Comparison of ENCODE assay signal across 8 cellular contexts in genomic region chr7:158394936-158395335, GRCh38.
DNase-seq lines count a peak whose midpoint lies in the region; ATAC-seq and TF ChIP-seq lines count a peak whose summit lies in the region.

No MANE protein-coding gene starts in this region.

- H3K27me3 ChIP-seq in CD4-positive, alpha-beta T cell (ENCODE audit: control insufficient read depth, insufficient read depth, low read length): no peaks in the 10 kb centered on the region
- H3K27me3 ChIP-seq in kidney epithelial cell (ENCODE audit: control insufficient read depth, insufficient read depth, low read length): no peaks in the 10 kb centered on the region
- H3K27me3 ChIP-seq in upper lobe of right lung: no peaks in the 10 kb centered on the region

- H3K27ac ChIP-seq in CD4-positive, alpha-beta T cell (ENCODE audit: low read depth, low read length): no peak overlapping the region
- H3K27ac ChIP-seq in upper lobe of right lung: no peak overlapping the region

- no peak for ATAC-seq in CD4-positive, alpha-beta T cell (ENCODE audit: poor library complexity)
- ATAC-seq in upper lobe of right lung (peak; percentile 56), GM18867 (IDR thresholded peaks at IDR 0.05; ENCODE audit: unreplicated experiment) (no peak)

- CTCF ChIA-PET in CD4-positive, alpha-beta T cell (lab: Charles Lee): no interaction called here

- peaks cover 7% of the 10 kb centered on the region for H3K9me3 ChIP-seq in CD4-positive, alpha-beta T cell (ENCODE audit: control insufficient read depth, low read length)
- H3K9me3 ChIP-seq in upper lobe of right lung: no peaks in the 10 kb centered on the region

- no peak overlapping the region for H3K4me3 Mint-ChIP-seq in CD4-positive, alpha-beta T cell

- H3K27me3 Mint-ChIP-seq in CD4-positive, alpha-beta T cell: no peaks in the 10 kb centered on the region

- H3K36me3 ChIP-seq in kidney epithelial cell (ENCODE audit: control insufficient read depth, insufficient read depth, low read length) (no peaks in the 10 kb centered on the region), upper lobe of right lung (no peaks in the 10 kb centered on the region)

- H3K4me1 Mint-ChIP-seq in CD4-positive, alpha-beta T cell (ENCODE audit: low read depth): no peaks in the 10 kb centered on the region

- H3K27ac Mint-ChIP-seq in CD4-positive, alpha-beta T cell: no peak overlapping the region

- TF ChIP-seq CTCF in CD4-positive, alpha-beta T cell (IDR thresholded peaks at IDR 0.05): peak; percentile 65
- TF ChIP-seq CTCF in kidney epithelial cell (IDR thresholded peaks at IDR 0.05; ENCODE audit: insufficient read depth, low read length, poor library complexity, severe bottlenecking) (peak; percentile 46), upper lobe of right lung (IDR thresholded peaks at IDR 0.05) (peak; percentile 63)

- no peaks in the 10 kb centered on the region for H3K4me1 ChIP-seq in upper lobe of right lung

- intact Hi-C loops in CD4-positive, alpha-beta T cell (cut with DNase I, micrococcal nuclease): loop anchor here (5.0 to 10.0 kb wide), 2 partner anchors 580 to 582 kb away; no protein-coding TSS in a partner anchor
- intact Hi-C loops in upper lobe of right lung (cut with DNase I): no loop called here

- DNase-seq in CD4-positive, alpha-beta T cell: peak in 7 of 10 experiments; percentile 9 to 51 (median 15)
- DNase-seq in HT-29 (ENCODE audit: low spot score): peak; percentile 28
- DNase-seq in activated T-cell treated with anti-CD3 and anti-CD28 coated beads, Interleukin-2, amount 50 U/mL, for 1 hour: peak; percentile 48
- no peak for DNase-seq in kidney epithelial cell (ENCODE audit: low read depth)
- peak; percentile 76 for DNase-seq in upper lobe of right lung
- DNase-seq in NCI-H1105 (lab: John Stamatoyannopoulos, UW): no peak
- no peak for DNase-seq in occipital lobe (lab: John Stamatoyannopoulos, UW)

- POLR2A ChIA-PET in CD4-positive, alpha-beta T cell (lab: Charles Lee): no interaction called here

- H3K4me3 ChIP-seq in kidney epithelial cell (ENCODE audit: low read depth, low read length) (no peak overlapping the region), upper lobe of right lung (no peak overlapping the region)

- H3K9me3 Mint-ChIP-seq in CD4-positive, alpha-beta T cell: peaks cover 7% of the 10 kb centered on the region

- no peaks in the 10 kb centered on the region for H3K36me3 Mint-ChIP-seq in CD4-positive, alpha-beta T cell (ENCODE audit: low read depth)

Comparison
In these comparisons a context has a peak if more than half of its experiments do, and no peak if none do; other contexts are left out.
1. DNase-seq: peak in CD4-positive, alpha-beta T cell (7 of 10), HT-29 (single experiment), activated T-cell treated with anti-CD3 and anti-CD28 coated beads, Interleukin-2, amount 50 U/mL, for 1 hour (single experiment) and upper lobe of right lung (single experiment); none in kidney epithelial cell (single experiment), NCI-H1105 (single experiment) and occipital lobe (single experiment).
2. Peak in every context shown above with its lines, with median percentiles within 50 percentile points of each other: CTCF ChIP-seq.